In the genomic region with DNA sequence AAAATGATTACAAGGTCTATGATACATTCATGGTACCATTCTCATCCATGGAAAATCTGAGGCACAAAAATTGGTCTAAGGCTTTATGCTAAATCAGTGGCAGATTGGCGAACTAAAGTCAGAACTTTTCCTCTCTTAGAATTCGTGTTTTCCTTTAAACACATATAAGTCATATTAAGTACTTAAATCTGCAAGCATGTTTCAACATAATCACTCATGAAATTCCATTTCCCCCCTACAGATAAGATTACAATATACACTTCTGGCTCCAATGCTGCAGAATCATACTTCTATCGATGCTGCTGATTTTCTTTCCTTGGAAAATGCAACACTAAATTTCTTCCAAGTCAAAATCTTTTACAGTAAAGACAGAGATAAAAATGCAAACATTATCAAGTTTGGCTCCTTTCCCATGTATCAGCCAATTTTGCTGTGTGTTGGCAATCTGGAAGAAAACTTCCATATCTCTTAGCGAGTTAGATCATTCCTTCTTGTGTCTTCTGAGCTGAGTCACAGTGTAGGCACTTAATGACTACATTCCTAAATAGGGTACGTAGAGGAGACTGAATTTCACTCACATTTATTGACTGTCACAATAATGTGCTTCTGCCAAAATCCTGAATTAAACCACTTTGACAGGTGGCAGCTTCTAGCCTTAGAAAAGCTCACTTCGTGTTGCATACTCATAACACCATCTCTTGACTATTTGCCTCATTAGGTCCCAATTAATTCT, we compare ENCODE assay signal across 12 cellular contexts.
DNase-seq lines count a peak whose midpoint lies in the region; ATAC-seq, FAIRE-seq and TF ChIP-seq lines count a peak whose summit lies in the region.
"Had no signal": no experiment of that assay in that cellular context is flagged by ENCODE, and none has a peak within 500 bp of the region (broad histone marks: within the 10 kb centered on the region; RNA-seq: fewer than 3 reads in every experiment).

No MANE protein-coding gene starts in this region.

- no peak overlapping the region for H3K4me3 Mint-ChIP-seq in stimulated activated naive B cell treated with anti-CD40 and anti-IgM and Interleukin-4, amounts not matched to agents 10 μg/mL and 1 μg/mL and 100 μg/mL, for 72 hours

- H3K36me3 ChIP-seq in PC-9 (ENCODE audit: low read depth) (no peaks in the 10 kb centered on the region), psoas muscle (ENCODE audit: insufficient read depth in 1 of 2, low read depth in 1 of 2) (no peaks in the 10 kb centered on the region), upper lobe of right lung (no peaks in the 10 kb centered on the region), small intestine (ENCODE audit: control insufficient read depth in 2 of 2, insufficient read depth in 2 of 2, low read length in 2 of 2) (no peaks in the 10 kb centered on the region)

- ATAC-seq in psoas muscle = peak; percentile 91 to 98 (median 95)
- no peak for ATAC-seq in upper lobe of right lung
- no peak for ATAC-seq in stimulated activated naive B cell treated with anti-CD40 and anti-IgM and Interleukin-4, amounts not matched to agents 10 μg/mL and 1 μg/mL and 100 μg/mL, for 72 hours (replicated peaks)

- no peak overlapping the region for H3K27ac ChIP-seq in PC-9
- peak overlapping the region; percentile 56 for H3K27ac ChIP-seq in psoas muscle
- H3K27ac ChIP-seq in upper lobe of right lung = no peak overlapping the region
- H3K27ac ChIP-seq in small intestine (ENCODE audit: low read depth in 1 of 2, low read length in 1 of 2) = no peak overlapping the region

- WGBS in psoas muscle, 3 donors = 43 to 61% (median 44%) methylated on average over 6 of the region's 6 CpGs
- 77 to 94% (median 86%) methylated on average over 6 of the region's 6 CpGs for WGBS in small intestine, 3 donors

- intact Hi-C loops in PC-9 (cut with micrococcal nuclease; ENCODE audit: unreplicated experiment) (loop anchor here (1.0 kb wide), 1 partner anchor 39 kb away; no protein-coding TSS in a partner anchor), psoas muscle (cut with DNase I) (no loop called here), upper lobe of right lung (cut with DNase I) (no loop called here)

- no peaks in the 10 kb centered on the region for H3F3A ChIP-seq in PC-9 (ENCODE audit: insufficient read depth, low read depth)

- CTCF ChIA-PET in PC-9 (lab: Charles Lee) = interaction anchor here (1.0 kb wide), 1 partner anchor 226 kb away, joined by 3 read pairs; no protein-coding TSS in a partner anchor

- H3K27me3 Mint-ChIP-seq in stimulated activated naive B cell treated with anti-CD40 and anti-IgM and Interleukin-4, amounts not matched to agents 10 μg/mL and 1 μg/mL and 100 μg/mL, for 72 hours = no peaks in the 10 kb centered on the region

- H3K4me1 Mint-ChIP-seq in stimulated activated naive B cell treated with anti-CD40 and anti-IgM and Interleukin-4, amounts not matched to agents 10 μg/mL and 1 μg/mL and 100 μg/mL, for 72 hours = peaks cover 0 to 8% of the 10 kb centered on the region in 2 donors

- no peaks in the 10 kb centered on the region for H3K9me2 ChIP-seq in PC-9 (ENCODE audit: insufficient read depth)

- H3K4me1 ChIP-seq in PC-9 (replicated peaks; ENCODE audit: insufficient read depth) (peaks cover 19% of the 10 kb centered on the region), psoas muscle (peaks cover 18% of the 10 kb centered on the region), upper lobe of right lung (no peaks in the 10 kb centered on the region), small intestine (ENCODE audit: control insufficient read depth in 2 of 2, insufficient read depth in 1 of 2, low read depth in 1 of 2, low read length in 1 of 2) (no peaks in the 10 kb centered on the region)

- H4K20me1 ChIP-seq in PC-9 (ENCODE audit: insufficient read depth) = no peaks in the 10 kb centered on the region

- TF ChIP-seq POLR2A in GM12891 (IDR thresholded peaks at IDR 0.05; ENCODE audit: low read depth, low read length) = no peak

- no peak overlapping the region for H3K27ac Mint-ChIP-seq in stimulated activated naive B cell treated with anti-CD40 and anti-IgM and Interleukin-4, amounts not matched to agents 10 μg/mL and 1 μg/mL and 100 μg/mL, for 72 hours

- H3K9me3 ChIP-seq in PC-9 (ENCODE audit: insufficient read depth, low read depth) (peaks cover 5% of the 10 kb centered on the region; the same call in 1 of the 2 replicates), psoas muscle (no peaks in the 10 kb centered on the region), upper lobe of right lung (no peaks in the 10 kb centered on the region), small intestine (ENCODE audit: control insufficient read depth, low read depth) (no peaks in the 10 kb centered on the region)

- FAIRE-seq in GM12891 (lab: Jason Lieb, UNC) = no peak
- FAIRE-seq in small intestine (lab: Jason Lieb, UNC) = no peak

- no peaks in the 10 kb centered on the region for H3K79me2 ChIP-seq in PC-9 (ENCODE audit: low read depth)

- H3K36me3 Mint-ChIP-seq in stimulated activated naive B cell treated with anti-CD40 and anti-IgM and Interleukin-4, amounts not matched to agents 10 μg/mL and 1 μg/mL and 100 μg/mL, for 72 hours = peaks cover 3 to 24% of the 10 kb centered on the region in 2 donors

- TF ChIP-seq CTCF in PC-9 (conservative IDR thresholded peaks at IDR 0.05) (no peak), psoas muscle (IDR thresholded peaks at IDR 0.05) (no peak), upper lobe of right lung (IDR thresholded peaks at IDR 0.05) (no peak)

- no peaks in the 10 kb centered on the region for H3K9me3 Mint-ChIP-seq in stimulated activated naive B cell treated with anti-CD40 and anti-IgM and Interleukin-4, amounts not matched to agents 10 μg/mL and 1 μg/mL and 100 μg/mL, for 72 hours

- H3K4me2 ChIP-seq in PC-9 = peak overlapping the region; percentile 32; the same call in 1 of the 2 replicates

- no TSS peak for BruUV-seq in PC-9 (replicated peaks; lab: Mats Ljungman, UMichigan)

- H3K27me3 ChIP-seq in PC-9 (ENCODE audit: insufficient read depth, low read depth) (no peaks in the 10 kb centered on the region), psoas muscle (ENCODE audit: insufficient read depth in 3 of 3, low read length in 2 of 3) (no peaks in the 10 kb centered on the region), upper lobe of right lung (no peaks in the 10 kb centered on the region), small intestine (ENCODE audit: control insufficient read depth in 2 of 2, insufficient read depth in 2 of 2, low read length in 2 of 2) (no peaks in the 10 kb centered on the region)

- H3K4me3 ChIP-seq in PC-9 (no peak overlapping the region), psoas muscle (no peak overlapping the region), upper lobe of right lung (no peak overlapping the region), small intestine (ENCODE audit: low read depth in 1 of 2, low read length in 2 of 2) (no peak overlapping the region)

- POLR2A ChIA-PET in PC-9 (lab: Charles Lee; ENCODE audit: unreplicated experiment) = interaction anchor here (0.7 kb wide), 1 partner anchor 47 kb away, joined by 3 read pairs; no protein-coding TSS in a partner anchor

- DNase-seq in Daoy (ENCODE audit: low read depth) (peak; percentile 92), PC-9 (peak; percentile 7 to 77), fibroblast of gingiva (ENCODE audit: low read depth) (peak; percentile 64), psoas muscle (no peak), upper lobe of right lung (no peak), GM12891 (ENCODE audit: insufficient read length, low spot score) (no peak), small intestine (no peak)
- no peak for DNase-seq in stimulated activated naive B cell treated with anti-CD40 and anti-IgM and Interleukin-4, amounts not matched to agents 10 μg/mL and 1 μg/mL and 100 μg/mL, for 72 hours
- DNase-seq: DMS79; midbrain; NCI-H748 treated with DMSO at 0.1 percent for 48 hours; stimulated activated CD4-positive, alpha-beta T cell treated with anti-CD3 and anti-CD28 coated beads, Interleukin-4, amount 100 ng/mL, for 24 hours had no signal

- H2AFZ ChIP-seq in PC-9 = no peak overlapping the region

TF ChIP-seq in GM12891, 5 proteins besides CTCF, POLR2A, EP300 and RAD21:
- TF ChIP-seq TAF1 (IDR thresholded peaks at IDR 0.05; ENCODE audit: low read depth, low read length) (no peak), POLR2AphosphoS5 (IDR thresholded peaks at IDR 0.05; ENCODE audit: low read depth, low read length) (no peak), PAX5 (IDR thresholded peaks at IDR 0.05; ENCODE audit: insufficient read depth, low read length, severe bottlenecking) (no peak), SPI1 (IDR thresholded peaks at IDR 0.05; ENCODE audit: low read depth, low read length) (no peak)

Comparison
In these comparisons a context has a peak if more than half of its experiments do, and no peak if none do; other contexts are left out.
1. DNase-seq: peak in Daoy (single experiment), PC-9 (2 of 2) and fibroblast of gingiva (single experiment); none in psoas muscle (0 of 2), upper lobe of right lung (single experiment), GM12891 (single experiment), small intestine (single experiment) and stimulated activated naive B cell treated with anti-CD40 and anti-IgM and Interleukin-4, amounts not matched to agents 10 μg/mL and 1 μg/mL and 100 μg/mL, for 72 hours (single experiment).
2. ATAC-seq: peak in psoas muscle (4 of 4); none in upper lobe of right lung (single experiment) and stimulated activated naive B cell treated with anti-CD40 and anti-IgM and Interleukin-4, amounts not matched to agents 10 μg/mL and 1 μg/mL and 100 μg/mL, for 72 hours (0 of 2).